Comparison of ENCODE assay signal across 32 cellular contexts in the genomic region with DNA sequence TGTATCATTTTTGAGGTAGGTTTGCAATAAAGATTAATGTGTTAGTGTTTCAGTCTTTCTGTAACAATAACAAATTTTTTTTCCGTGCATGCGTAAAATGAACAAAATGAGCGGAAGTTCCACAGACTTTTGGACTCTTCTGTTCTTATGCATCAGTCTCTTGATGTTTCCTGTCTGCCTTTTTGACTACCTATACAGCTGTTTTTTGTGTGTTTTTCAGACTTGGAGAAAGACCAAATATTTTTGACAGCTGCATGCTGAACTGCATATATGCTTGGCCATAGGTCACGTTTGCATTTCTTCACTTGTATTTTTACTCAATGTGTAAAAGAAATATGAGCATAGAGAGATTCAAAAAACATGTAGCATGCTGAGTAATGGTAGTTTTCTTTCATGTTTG.
"Had no signal": no experiment of that assay in that cellular context is flagged by ENCODE, and none has a peak within 500 bp of the region (broad histone marks: within the 10 kb centered on the region; RNA-seq: fewer than 3 reads in every experiment).

No MANE protein-coding gene starts in this region.

- H3K4me3 ChIP-seq: ascending aorta, heart right ventricle, left lung, lower lobe of right lung, thyroid gland, upper lobe of left lung, vagina had no signal

- FAIRE-seq: small intestine, TTC549 had no signal

- DNase-seq: activated CD4-positive, alpha-beta T cell treated with anti-CD3 and anti-CD28 coated beads for 48 hours; activated CD4-positive, alpha-beta T cell treated with anti-CD3 and anti-CD28 coated beads, Interleukin-2, amount 50 U/mL, for 48 hours; activated CD8-positive, alpha-beta memory T cell treated with anti-CD3 and anti-CD28 coated beads, Interleukin-2, amount 50 U/mL, for 4 hours; activated effector memory CD4-positive, alpha-beta T cell treated with anti-CD3 and anti-CD28 coated beads, Interleukin-2, amount 50 U/mL, for 16 hours; activated naive CD4-positive, alpha-beta T cell treated with anti-CD3 and anti-CD28 coated beads, Interleukin-2, amount 10 ng/mL, durations not matched to agents 7 days and 5 days; activated naive CD8-positive, alpha-beta T cell treated with anti-CD3 and anti-CD28 coated beads, Interleukin-2, amount 10 ng/mL, durations not matched to agents 7 days and 5 days; activated T-cell treated with anti-CD3 and anti-CD28 coated beads, Interleukin-2, amount 50 U/mL, for 1 hour; central memory CD4-positive, alpha-beta T cell; effector memory CD4-positive, alpha-beta T cell; erythroblast; foreskin keratinocyte; heart right ventricle; kidney glomerular epithelial cell; left lung; lower lobe of right lung; mesendoderm; natural killer cell; posterior cingulate gyrus; small intestine; stimulated activated CD4-positive, alpha-beta T cell treated with anti-CD3 and anti-CD28 coated beads, Interleukin-4, amount 100 ng/mL, for 24 hours; stimulated activated naive CD8-positive, alpha-beta T cell treated with anti-CD3 and anti-CD28 coated beads, Interleukin-15, amount 100 ng/mL, for 72 hours; SW 1271; T-helper 9 cell; thyroid gland; upper lobe of left lung; WERI-Rb-1 had no signal

- H3K36me3 ChIP-seq: ascending aorta, heart right ventricle, left lung, lower lobe of right lung, thyroid gland, upper lobe of left lung, vagina, WERI-Rb-1 had no signal

- H3K9me3 ChIP-seq: left lung, lower lobe of right lung, thyroid gland, upper lobe of left lung, vagina had no signal

- H3K27ac ChIP-seq: ascending aorta, foreskin keratinocyte, heart right ventricle, left lung, lower lobe of right lung, thyroid gland, upper lobe of left lung, vagina, WERI-Rb-1 had no signal

- ATAC-seq: activated CD4-positive, CD25-positive, alpha-beta regulatory T cell treated with anti-CD3 and anti-CD28 coated beads, Interleukin-2, amount 50 U/mL, for 24 hours; foreskin keratinocyte; heart right ventricle; left lung; lower lobe of right lung; natural killer cell; sciatic nerve; stimulated activated memory B cell treated with anti-CD40 and anti-IgM and Interleukin-4, amounts not matched to agents 10 μg/mL and 1 μg/mL and 100 μg/mL, for 72 hours; stimulated activated naive CD8-positive, alpha-beta T cell treated with anti-CD3 and anti-CD28 coated beads, Interleukin-15, amount 100 ng/mL, for 72 hours had no signal

- H3K27me3 ChIP-seq: ascending aorta, foreskin keratinocyte, heart right ventricle, left lung, thyroid gland, upper lobe of left lung, vagina had no signal

- H3K4me1 ChIP-seq: foreskin keratinocyte, thyroid gland had no signal
